8 cellular contexts compared by ENCODE assay signal in genomic region chr17:76868669-76869208, GRCh38.
A peak's percentile ranks its signal among the peaks of the same experiment; 100 is the strongest.
DNase-seq lines count a peak whose midpoint lies in the region; ATAC-seq lines count a peak whose summit lies in the region.

No MANE protein-coding gene starts in this region.

- ATAC-seq in GM19467 (IDR thresholded peaks at IDR 0.05; ENCODE audit: unreplicated experiment) (peak; percentile 18), HG03095 (IDR thresholded peaks at IDR 0.05; ENCODE audit: unreplicated experiment) (no peak), GM18909 (IDR thresholded peaks at IDR 0.05; ENCODE audit: poor library complexity, unreplicated experiment) (no peak)

- DNase-seq in 8988T, result peak; percentile 71
- peak; percentile 25 for DNase-seq in activated naive CD4-positive, alpha-beta T cell treated with anti-CD3 and anti-CD28 coated beads, Interleukin-2, amount 50 U/mL, for 16 hours
- peak; percentile 44 for DNase-seq in left kidney (ENCODE audit: low read depth, low spot score)
- no peak for DNase-seq in NCI-H1694 (lab: John Stamatoyannopoulos, UW)
- DNase-seq in ecto neural progenitor cell (ENCODE audit: low spot score), result no peak

Comparison
In these comparisons a context has a peak if more than half of its experiments do, and no peak if none do; other contexts are left out.
1. DNase-seq: peak in 8988T (single experiment), activated naive CD4-positive, alpha-beta T cell treated with anti-CD3 and anti-CD28 coated beads, Interleukin-2, amount 50 U/mL, for 16 hours (single experiment) and left kidney (single experiment); none in NCI-H1694 (single experiment) and ecto neural progenitor cell (single experiment).